In genomic region chr15:96330064-96330449, GRCh38 we compare ENCODE assay signal across 8 cellular contexts. TPM values are rescaled to one million over a fixed set of nuclear protein-coding genes. Genes with fewer than 3 reads are reported as not detected.
A peak's percentile ranks its signal among the peaks of the same experiment; 100 is the strongest.
DNase-seq lines count a peak whose midpoint lies in the region; ATAC-seq and TF ChIP-seq lines count a peak whose summit lies in the region.

No MANE protein-coding gene starts in this region.

- H3K27me3 ChIP-seq in GM06990 (replicated peaks; ENCODE audit: control insufficient read depth, insufficient read depth, low read length) (no peaks in the 10 kb centered on the region; the same call in 1 of the 2 replicates), GM23248 (replicated peaks; ENCODE audit: insufficient read depth) (no peaks in the 10 kb centered on the region), mammary epithelial cell (ENCODE audit: insufficient read depth, low read length) (no peaks in the 10 kb centered on the region), left lung (peaks cover 0 to 98% of the 10 kb centered on the region in 2 donors), subcutaneous abdominal adipose tissue (ENCODE audit: control insufficient read depth in 5 of 5, insufficient read depth in 4 of 5, low read length in 5 of 5) (peaks cover 0 to 10% (median 2%) of the 10 kb centered on the region in 5 donors)

- no TSS peak for BruUV-seq in mammary epithelial cell (replicated peaks; lab: Mats Ljungman, UMichigan)

- no peak for DNase-seq in GM06990 (ENCODE audit: extremely low read depth, insufficient read length)
- DNase-seq in GM23248 = peak; percentile 95
- peak; percentile 54 to 91 for DNase-seq in NCI-H526 (lab: John Stamatoyannopoulos, UW)
- peak; percentile 76 for DNase-seq in mammary epithelial cell
- peak; percentile 68 to 86 for DNase-seq in left lung
- DNase-seq in NK-92 treated with Interleukin-12 subunit alpha and Interleukin-12 subunit beta, amount 100 ng/mL, for 24 hours (lab: John Stamatoyannopoulos, UW) = no peak
- no peak for DNase-seq in activated CD4-positive, CD25-positive, alpha-beta regulatory T cell (lab: John Stamatoyannopoulos, UW)

- CTCF ChIA-PET in mammary epithelial cell (lab: Charles Lee; ENCODE audit: low non-redundant PET) = no interaction called here

- TF ChIP-seq CTCF in GM06990 (IDR thresholded peaks at IDR 0.05; ENCODE audit: insufficient read depth, low read length, poor library complexity, severe bottlenecking) (no peak), mammary epithelial cell (conservative IDR thresholded peaks at IDR 0.05 in 1 of 2, IDR thresholded peaks at IDR 0.05 in 1 of 2; ENCODE audit: extremely low read depth in 1 of 2, insufficient read depth in 1 of 2, low read depth in 1 of 2, low read length in 2 of 2) (no peak), left lung (IDR thresholded peaks at IDR 0.05) (no peak)

- peaks cover 43% of the 10 kb centered on the region for H3F3A ChIP-seq in GM23248 (ENCODE audit: insufficient read depth)

- dilution Hi-C loops in mammary epithelial cell (cut with HindIII; ENCODE audit: low sequenced_read_pairs) = no loop called here

- H4K20me1 ChIP-seq in GM23248 (ENCODE audit: insufficient read depth) (no peaks in the 10 kb centered on the region), mammary epithelial cell (ENCODE audit: insufficient read depth, low read length) (no peaks in the 10 kb centered on the region)

- H3K79me2 ChIP-seq in GM23248 (ENCODE audit: insufficient read depth) (peaks cover 85% of the 10 kb centered on the region), mammary epithelial cell (ENCODE audit: insufficient read depth, low read length) (peaks cover 79% of the 10 kb centered on the region)

- H3K4me2 ChIP-seq in GM23248 (ENCODE audit: unreplicated experiment) (peak overlapping the region; percentile 89), mammary epithelial cell (ENCODE audit: insufficient read depth, low read depth, low read length) (peak overlapping the region; percentile 82)

- H3K4me1 ChIP-seq in GM23248 (ENCODE audit: insufficient read depth) (peaks cover 29% of the 10 kb centered on the region), mammary epithelial cell (ENCODE audit: insufficient read depth, low read length) (peaks cover 32% of the 10 kb centered on the region), left lung (peaks cover 0 to 18% of the 10 kb centered on the region in 2 donors), subcutaneous abdominal adipose tissue (ENCODE audit: control insufficient read depth in 5 of 5, insufficient read depth in 5 of 5, low read length in 5 of 5) (peaks cover 2 to 52% (median 48%) of the 10 kb centered on the region in 5 donors)

- H3K4me3 ChIP-seq in GM06990 (replicated peaks; ENCODE audit: low read depth, low read length) (peak overlapping the region; percentile 61), GM23248 (peak overlapping the region; percentile 84), mammary epithelial cell (replicated peaks in 1 of 3; ENCODE audit: insufficient read depth in 1 of 3, low read depth in 2 of 3, low read length in 3 of 3) (peak overlapping the region; percentile 43 to 73 (median 68)), left lung (peak overlapping the region; percentile 32 to 56), subcutaneous abdominal adipose tissue (ENCODE audit: low read depth in 1 of 5, low read length in 5 of 5) (peak overlapping the region; percentile 65 to 84 (median 78))

- H3K27ac ChIP-seq in GM23248 (peak overlapping the region; percentile 87), mammary epithelial cell (ENCODE audit: insufficient read depth, low read depth, low read length) (peak overlapping the region; percentile 64), left lung (peak overlapping the region; percentile 78 to 94), subcutaneous abdominal adipose tissue (ENCODE audit: low read depth, low read length) (peak overlapping the region; percentile 70)

- no peak for ATAC-seq in left lung

- intact Hi-C loops in mammary epithelial cell (cut with micrococcal nuclease) (loop anchor here (1.0 to 5.0 kb wide), 5 partner anchors 10 to 1303 kb away; no protein-coding TSS in a partner anchor), left lung (cut with DNase I) (no loop called here)

- no peaks in the 10 kb centered on the region for H3K36me3 ChIP-seq in GM06990 (ENCODE audit: control insufficient read depth, insufficient read depth, low read length)
- peaks cover 11% of the 10 kb centered on the region for H3K36me3 ChIP-seq in GM23248 (ENCODE audit: low read depth)
- H3K36me3 ChIP-seq in mammary epithelial cell (ENCODE audit: insufficient read depth, low read length) = no peaks in the 10 kb centered on the region
- peaks cover 0 to 6% of the 10 kb centered on the region in 2 donors for H3K36me3 ChIP-seq in left lung
- peaks cover 0 to 10% (median 5%) of the 10 kb centered on the region in 5 donors for H3K36me3 ChIP-seq in subcutaneous abdominal adipose tissue (ENCODE audit: control insufficient read depth in 5 of 5, insufficient read depth in 5 of 5, low read length in 5 of 5)

- in situ Hi-C loops in GM23248 (cut with MboI) (no loop called here), mammary epithelial cell (cut with MboI; ENCODE audit: low sequenced_read_pairs in 2 of 2) (loop anchor here (10.0 to 25.0 kb wide), 5 partner anchors 643 to 1668 kb away; no protein-coding TSS in a partner anchor)

- H3K9me3 ChIP-seq in GM23248 (ENCODE audit: low read depth) (no peaks in the 10 kb centered on the region), mammary epithelial cell (replicated peaks; ENCODE audit: insufficient read depth, low read length) (no peaks in the 10 kb centered on the region), left lung (no peaks in the 10 kb centered on the region), subcutaneous abdominal adipose tissue (ENCODE audit: control insufficient read depth in 5 of 5, low read length in 5 of 5) (no peaks in the 10 kb centered on the region)

- peak overlapping the region; percentile 83 for H3K9ac ChIP-seq in GM23248
- H3K9ac ChIP-seq in mammary epithelial cell (ENCODE audit: insufficient read depth, low read length) = peak overlapping the region; percentile 61
- H3K9ac ChIP-seq in subcutaneous abdominal adipose tissue (ENCODE audit: low read length in 5 of 5) = peak overlapping the region in 4 of 5 donors; percentile 28 to 76 (median 30)

- 1% methylated on average over 21 to 37 of the region's 37 CpGs for WGBS in GM23248 (ENCODE audit: low coverage in 1 of 2, low lambda C conversion rate in 2 of 2, missing lambda C conversion rate in 2 of 2), 2 experiments
- WGBS in mammary epithelial cell (ENCODE audit: low coverage, missing lambda C conversion rate) = 0% methylated on average over 13 of the region's 37 CpGs

- H2AFZ ChIP-seq in GM23248 (peak overlapping the region; percentile 89), mammary epithelial cell (ENCODE audit: low read depth, low read length) (peak overlapping the region; percentile 87)

- H3K9me2 ChIP-seq in GM23248 (ENCODE audit: insufficient read depth) = no peaks in the 10 kb centered on the region

RNA-seq across cellular contexts. Expression of gene NR2F2, which starts 0.4 kb away (rescaled TPM):
- total RNA-seq in GM23248 (2014; rRNA removed; shearing (Covaris generic)) = 5.9 and 7.3 TPM in 2 replicates
- polyA plus RNA-seq in GM23248 (2016; fragmentation: Nextera tagmentation; extraction: Ambion mirVana) = 23.8 and 25.1 TPM in 2 replicates
- total RNA-seq in mammary epithelial cell = 10 to 100 TPM in 1 of 2 donors, 1 to 10 TPM in 1; 3.2 to 34.1 TPM
- polyA plus RNA-seq in mammary epithelial cell = 17.8 TPM
- 31.9 TPM for polyA minus RNA-seq in mammary epithelial cell
- total RNA-seq in left lung = 10 to 100 TPM; 53.4 to 76.0 TPM

Comparison
In these comparisons a context has a peak if more than half of its experiments do, and no peak if none do; other contexts are left out.
1. DNase-seq: peak in GM23248 (single experiment), NCI-H526 (2 of 2), mammary epithelial cell (single experiment) and left lung (2 of 2); none in GM06990 (single experiment), NK-92 treated with Interleukin-12 subunit alpha and Interleukin-12 subunit beta, amount 100 ng/mL, for 24 hours (single experiment) and activated CD4-positive, CD25-positive, alpha-beta regulatory T cell (0 of 4).
2. H3K9ac ChIP-seq: peak in every context shown above with its lines; median percentile 83 in GM23248; 61 in mammary epithelial cell; 30 in subcutaneous abdominal adipose tissue.
3. Peak in every context shown above with its lines, with median percentiles within 50 percentile points of each other: H3K4me3 ChIP-seq and H3K27ac ChIP-seq.